Comparison of ENCODE assay signal across 1 cellular context in genomic region chr1:216153130-216153529, GRCh38.
TF ChIP-seq lines count a peak whose summit lies in the region.

No MANE protein-coding gene starts in this region.

TF ChIP-seq in H1, 55 proteins besides CTCF, POLR2A, EP300 and RAD21:
- TF ChIP-seq CHD7 (IDR thresholded peaks at IDR 0.05; ENCODE audit: insufficient replicate concordance, low read length) (no peak), SRF (IDR thresholded peaks at IDR 0.05; ENCODE audit: low read depth, low read length) (no peak), SAP30 (IDR thresholded peaks at IDR 0.05; ENCODE audit: insufficient read depth, insufficient replicate concordance, low read length) (no peak), YY1 (IDR thresholded peaks at IDR 0.05; ENCODE audit: low read depth, low read length) (no peak), TBP (IDR thresholded peaks at IDR 0.05; ENCODE audit: low read depth, low read length) (no peak), CHD1 (IDR thresholded peaks at IDR 0.05; ENCODE audit: low read depth, low read length) (no peak), KDM4A (IDR thresholded peaks at IDR 0.05; ENCODE audit: low read depth, low read length, severe bottlenecking) (no peak), FOSL1 (IDR thresholded peaks at IDR 0.05; ENCODE audit: insufficient read depth, low read depth, low read length) (no peak), TEAD4 (IDR thresholded peaks at IDR 0.05; ENCODE audit: low read depth, low read length) (no peak), CEBPB (IDR thresholded peaks at IDR 0.05; ENCODE audit: low read depth, low read length) (no peak), CBX8 (IDR thresholded peaks at IDR 0.05; ENCODE audit: borderline replicate concordance, low read depth, low read length) (no peak), RXRA (IDR thresholded peaks at IDR 0.05; ENCODE audit: insufficient read depth, low read depth, low read length) (no peak), NANOG (IDR thresholded peaks at IDR 0.05; ENCODE audit: insufficient read depth, low read depth, low read length, poor library complexity, severe bottlenecking) (no peak), MAFK (IDR thresholded peaks at IDR 0.05; ENCODE audit: low read depth, low read length) (no peak), KDM5A (IDR thresholded peaks at IDR 0.05; ENCODE audit: low read length) (no peak), CBX5 (IDR thresholded peaks at IDR 0.05; ENCODE audit: low read depth, low read length) (no peak)
TF ChIP-seq in H1: peak in this region for 0.
